ENCODE assay signal across 8 cellular contexts in the genomic region with DNA sequence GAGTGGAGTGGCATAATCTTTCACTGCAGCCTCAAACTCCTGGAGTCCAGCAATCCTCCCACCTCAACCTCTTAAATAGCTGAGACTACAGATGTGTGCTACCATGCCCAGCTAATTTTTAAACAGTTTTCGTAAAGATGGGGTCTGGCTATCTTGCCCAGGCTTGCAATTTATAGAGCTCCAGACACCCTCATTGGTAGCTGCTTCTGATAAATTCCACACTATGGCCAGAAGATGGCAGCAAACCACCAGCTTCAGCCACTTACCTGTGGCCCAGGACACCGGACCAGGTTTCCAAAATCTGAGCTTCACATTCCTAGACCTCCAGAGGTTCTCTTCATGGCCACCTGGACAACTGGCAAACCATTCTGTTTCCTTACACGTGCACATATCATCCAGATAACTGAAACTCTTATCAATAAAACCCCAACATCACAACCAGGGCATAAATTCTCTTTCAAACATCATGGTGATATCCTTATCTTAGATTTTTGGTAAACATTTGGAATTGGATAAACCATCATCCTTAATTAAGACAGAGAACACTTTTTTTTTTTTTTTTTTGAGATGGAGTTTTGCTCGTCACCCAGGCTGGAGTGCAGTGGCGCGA. TPM values are rescaled to one million over a fixed set of nuclear protein-coding genes. Genes with fewer than 3 reads are reported as not detected.
A peak's percentile ranks its signal among the peaks of the same experiment; 100 is the strongest.
DNase-seq lines count a peak whose midpoint lies in the region; ATAC-seq, FAIRE-seq and TF ChIP-seq lines count a peak whose summit lies in the region.

No MANE protein-coding gene starts in this region.

- intact Hi-C loops in ascending aorta (cut with DNase I), result loop anchor here (1.0 to 5.0 kb wide), 3 partner anchors 35 to 148 kb away; a partner anchor contains a TSS

- H3K79me2 ChIP-seq in DND-41 (ENCODE audit: insufficient read depth, low read length) (no peaks in the 10 kb centered on the region), SU-DHL-6 (ENCODE audit: insufficient read depth, low read length) (no peaks in the 10 kb centered on the region)

- H3K36me3 ChIP-seq in DND-41 (ENCODE audit: insufficient read depth, low read length), result no peaks in the 10 kb centered on the region
- no peaks in the 10 kb centered on the region for H3K36me3 ChIP-seq in SU-DHL-6 (ENCODE audit: low read length)
- H3K36me3 ChIP-seq in ascending aorta, result peaks cover 6 to 23% of the 10 kb centered on the region in 2 donors
- H3K36me3 ChIP-seq in small intestine (ENCODE audit: control insufficient read depth in 2 of 2, insufficient read depth in 2 of 2, low read length in 2 of 2), result peaks cover 0 to 7% of the 10 kb centered on the region in 2 donors

- H4K20me1 ChIP-seq in DND-41 (ENCODE audit: insufficient read depth, low read length) (0 out of 2 replicates have a peak, but pooled peaks cover 6% of the 10 kb centered on the region), SU-DHL-6 (ENCODE audit: low read depth, low read length) (no peaks in the 10 kb centered on the region)

- H3K27ac ChIP-seq in DND-41 (ENCODE audit: low read length), result no peak overlapping the region
- no peak overlapping the region for H3K27ac ChIP-seq in SU-DHL-6 (ENCODE audit: low read depth, low read length)
- H3K27ac ChIP-seq in ascending aorta, result peak overlapping the region; percentile 80 to 89
- H3K27ac ChIP-seq in small intestine (ENCODE audit: low read depth in 1 of 2, low read length in 1 of 2), result no peak overlapping the region

- H3K4me3 ChIP-seq in DND-41 (ENCODE audit: low read depth in 1 of 2, low read length in 2 of 2) (no peak overlapping the region), SU-DHL-6 (ENCODE audit: insufficient read depth, low read length, poor library complexity, severe bottlenecking) (no peak overlapping the region), ascending aorta (no peak overlapping the region), small intestine (ENCODE audit: low read depth in 1 of 2, low read length in 2 of 2) (no peak overlapping the region)

- TF ChIP-seq EP300 in Ishikawa (IDR thresholded peaks at IDR 0.05; ENCODE audit: borderline replicate concordance), result no peak

- H2AFZ ChIP-seq in DND-41 (ENCODE audit: low read depth, low read length), result no peak overlapping the region
- H2AFZ ChIP-seq in SU-DHL-6 (ENCODE audit: low read depth, low read length, severe bottlenecking), result no peak overlapping the region

- H3F3A ChIP-seq in SU-DHL-6 (ENCODE audit: insufficient read depth), result no peaks in the 10 kb centered on the region

- H3K9me2 ChIP-seq in SU-DHL-6 (replicated peaks; ENCODE audit: insufficient read depth, low read length), result no peaks in the 10 kb centered on the region

- H3K9me3 ChIP-seq in DND-41 (ENCODE audit: insufficient read depth, low read length, severe bottlenecking), result no peaks in the 10 kb centered on the region
- no peaks in the 10 kb centered on the region for H3K9me3 ChIP-seq in SU-DHL-6 (ENCODE audit: insufficient read depth, low read length)
- H3K9me3 ChIP-seq in ascending aorta, result no peaks in the 10 kb centered on the region
- H3K9me3 ChIP-seq in small intestine (ENCODE audit: control insufficient read depth, low read depth), result no peaks in the 10 kb centered on the region

- peak; percentile 58 for DNase-seq in DND-41
- DNase-seq in ascending aorta (ENCODE audit: low spot score in 2 of 2), result peak in 1 of 2 donors; percentile 75
- peak; percentile 69 for DNase-seq in hepatic stellate cell (ENCODE audit: low spot score)
- peak; percentile 82 for DNase-seq in small intestine

- H3K9ac ChIP-seq in DND-41 (ENCODE audit: low read depth, low read length), result no peak overlapping the region
- no peak overlapping the region for H3K9ac ChIP-seq in SU-DHL-6 (ENCODE audit: low read length)

- H3K4me1 ChIP-seq in DND-41 (ENCODE audit: insufficient read depth, low read length) (no peaks in the 10 kb centered on the region), ascending aorta (peaks cover 28 to 34% of the 10 kb centered on the region in 2 donors), small intestine (ENCODE audit: control insufficient read depth in 2 of 2, insufficient read depth in 1 of 2, low read depth in 1 of 2, low read length in 1 of 2) (no peaks in the 10 kb centered on the region)

- ATAC-seq in DND-41 (ENCODE audit: insufficient read depth, low read depth) (peak; percentile 83), HG02678 (IDR thresholded peaks at IDR 0.05; ENCODE audit: unreplicated experiment) (no peak), GM18520 (IDR thresholded peaks at IDR 0.05; ENCODE audit: unreplicated experiment) (no peak)

- WGBS in small intestine, 3 donors, result 55 to 61% (median 57%) methylated on average over 6 of the region's 6 CpGs

- H3K4me2 ChIP-seq in DND-41 (ENCODE audit: insufficient read depth, low read length), result no peak overlapping the region
- no peak overlapping the region for H3K4me2 ChIP-seq in SU-DHL-6 (ENCODE audit: low read depth, low read length, poor library complexity, severe bottlenecking)

- FAIRE-seq in small intestine (lab: Jason Lieb, UNC), result no peak

- TF ChIP-seq CTCF in DND-41 (IDR thresholded peaks at IDR 0.05; ENCODE audit: borderline replicate concordance, extremely low read depth, low read length, poor library complexity, severe bottlenecking), result peak; percentile 89
- peak; percentile 61 for TF ChIP-seq CTCF in SU-DHL-6 (IDR thresholded peaks at IDR 0.05; ENCODE audit: insufficient read depth, low read length, poor library complexity, severe bottlenecking)
- peak; percentile 82 to 85 (median 85) for TF ChIP-seq CTCF in ascending aorta (IDR thresholded peaks at IDR 0.05)

- peak; percentile 94 for TF ChIP-seq RAD21 in Ishikawa (IDR thresholded peaks at IDR 0.05; ENCODE audit: low read depth)

- H3K27me3 ChIP-seq in DND-41 (ENCODE audit: insufficient read depth, low read length, poor library complexity) (peaks cover under 1% of the 10 kb centered on the region), SU-DHL-6 (ENCODE audit: low read length) (no peaks in the 10 kb centered on the region), ascending aorta (no peaks in the 10 kb centered on the region), small intestine (ENCODE audit: control insufficient read depth in 2 of 2, insufficient read depth in 2 of 2, low read length in 2 of 2) (no peaks in the 10 kb centered on the region)

TF ChIP-seq in Ishikawa, 13 proteins besides CTCF, POLR2A, EP300 and RAD21:
- TF ChIP-seq ZBTB7A (IDR thresholded peaks at IDR 0.05; ENCODE audit: low read depth) (no peak), NFIC (IDR thresholded peaks at IDR 0.05) (no peak), TEAD4 (IDR thresholded peaks at IDR 0.05) (0 out of 2 replicates have a peak, but pooled peaks have one; percentile 25), TAF1 (IDR thresholded peaks at IDR 0.05; ENCODE audit: low read depth) (no peak)

RNA-seq across cellular contexts. Expression of a gene that starts 28.9 kb away (rescaled TPM):
- not detected for total RNA-seq in ascending aorta
- polyA plus RNA-seq in small intestine, result not detected

RNA-seq across cellular contexts. Expression of a gene that starts 29.0 kb away (rescaled TPM):
- 160 TPM for total RNA-seq in ascending aorta
- 10 to 100 TPM; 56.5 to 61.7 (median 59.1) TPM for polyA plus RNA-seq in small intestine

RNA-seq across cellular contexts. Expression of a gene that starts 39.0 kb away (rescaled TPM):
- 19.3 TPM for total RNA-seq in ascending aorta
- polyA plus RNA-seq in small intestine, result 10 to 100 TPM; 11.1 to 22.6 (median 20.8) TPM

RNA-seq across cellular contexts. Expression of a gene that starts 39.1 kb away (rescaled TPM):
- 142 TPM for total RNA-seq in ascending aorta
- 100 to 1,000 TPM; 431 to 744 (median 617) TPM for polyA plus RNA-seq in small intestine

RNA-seq across cellular contexts. Expression of a gene that starts 45.6 kb away (rescaled TPM):
- 9.0 TPM for total RNA-seq in ascending aorta
- polyA plus RNA-seq in small intestine, result 1 to 10 TPM; 1.1 to 4.8 (median 1.6) TPM

Comparison
In these comparisons a context has a peak if more than half of its experiments do, and no peak if none do; other contexts are left out.
1. H3K27ac ChIP-seq: peak in ascending aorta (2 of 2); none in DND-41 (single experiment), SU-DHL-6 (single experiment) and small intestine (0 of 2).
2. Peak in every context shown above with its lines, with median percentiles within 50 percentile points of each other: CTCF ChIP-seq.